Comparison of ENCODE assay signal across 1 cellular context in the genomic region with DNA sequence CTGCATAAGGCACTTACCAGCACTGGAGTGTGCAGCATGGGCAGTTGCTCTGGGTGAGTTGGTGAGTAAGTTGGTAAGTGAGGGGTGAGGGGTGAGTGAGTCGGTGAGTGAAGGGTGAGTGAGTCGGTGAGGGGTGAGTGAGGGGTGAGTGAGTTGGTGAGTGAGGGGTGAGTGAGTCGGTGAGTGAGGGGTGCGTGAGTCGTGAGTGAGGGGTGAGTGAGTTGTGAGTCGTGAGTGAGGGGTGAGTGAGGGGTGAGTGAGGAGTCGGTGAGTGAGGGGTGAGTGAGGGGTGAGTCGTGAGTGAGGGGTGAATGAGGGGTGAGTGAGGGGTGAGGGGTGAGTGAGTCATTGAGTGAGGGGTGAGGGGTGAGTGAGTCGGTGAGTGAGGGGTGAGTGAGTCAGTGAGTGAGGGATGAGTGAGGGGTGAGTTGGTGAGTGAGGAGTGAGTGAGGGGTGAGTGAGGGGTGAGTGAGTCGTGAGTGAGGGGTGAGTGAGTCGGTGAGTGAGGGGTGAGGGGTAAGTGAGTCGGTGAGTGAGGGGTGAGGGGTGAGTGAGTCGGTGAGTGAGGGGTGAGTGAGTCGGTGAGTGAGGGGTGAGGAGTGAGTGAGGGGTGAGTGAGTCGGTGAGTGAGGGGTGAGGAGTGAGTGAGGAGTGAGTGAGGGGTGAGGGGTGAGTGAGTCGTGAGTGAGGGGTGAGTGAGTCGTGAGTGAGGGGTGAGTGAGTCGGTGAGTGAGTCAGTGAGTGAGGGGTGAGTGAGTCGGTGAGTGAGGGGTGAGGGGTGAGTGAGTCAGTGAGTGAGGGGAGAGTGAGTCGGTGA.
TF ChIP-seq lines count a peak whose summit lies in the region.

No MANE protein-coding gene starts in this region.

TF ChIP-seq in GM23338, 12 proteins besides CTCF, POLR2A, EP300 and RAD21 (continued from another document):
- TF ChIP-seq REST (IDR thresholded peaks at IDR 0.05; ENCODE audit: unreplicated experiment) (no peak), ETS1 (IDR thresholded peaks at IDR 0.05) (no peak), EZH2 (IDR thresholded peaks at IDR 0.05; ENCODE audit: low read depth, unreplicated experiment) (no peak), ZNF114 (CRISPR knock-in tag; IDR thresholded peaks at IDR 0.05) (no peak), STAT1 (IDR thresholded peaks at IDR 0.05; ENCODE audit: unreplicated experiment) (no peak), EZH2phosphoT487 (IDR thresholded peaks at IDR 0.05; ENCODE audit: unreplicated experiment) (no peak), JUNB (IDR thresholded peaks at IDR 0.05; ENCODE audit: unreplicated experiment) (no peak), NANOG (IDR thresholded peaks at IDR 0.05; ENCODE audit: borderline replicate concordance) (no peak), CREB1 (CRISPR knock-in tag; IDR thresholded peaks at IDR 0.05; ENCODE audit: low read depth) (no peak), ZNF331 (CRISPR knock-in tag; IDR thresholded peaks at IDR 0.05; ENCODE audit: low read depth) (no peak)
- TF ChIP-seq, protein P1, sequence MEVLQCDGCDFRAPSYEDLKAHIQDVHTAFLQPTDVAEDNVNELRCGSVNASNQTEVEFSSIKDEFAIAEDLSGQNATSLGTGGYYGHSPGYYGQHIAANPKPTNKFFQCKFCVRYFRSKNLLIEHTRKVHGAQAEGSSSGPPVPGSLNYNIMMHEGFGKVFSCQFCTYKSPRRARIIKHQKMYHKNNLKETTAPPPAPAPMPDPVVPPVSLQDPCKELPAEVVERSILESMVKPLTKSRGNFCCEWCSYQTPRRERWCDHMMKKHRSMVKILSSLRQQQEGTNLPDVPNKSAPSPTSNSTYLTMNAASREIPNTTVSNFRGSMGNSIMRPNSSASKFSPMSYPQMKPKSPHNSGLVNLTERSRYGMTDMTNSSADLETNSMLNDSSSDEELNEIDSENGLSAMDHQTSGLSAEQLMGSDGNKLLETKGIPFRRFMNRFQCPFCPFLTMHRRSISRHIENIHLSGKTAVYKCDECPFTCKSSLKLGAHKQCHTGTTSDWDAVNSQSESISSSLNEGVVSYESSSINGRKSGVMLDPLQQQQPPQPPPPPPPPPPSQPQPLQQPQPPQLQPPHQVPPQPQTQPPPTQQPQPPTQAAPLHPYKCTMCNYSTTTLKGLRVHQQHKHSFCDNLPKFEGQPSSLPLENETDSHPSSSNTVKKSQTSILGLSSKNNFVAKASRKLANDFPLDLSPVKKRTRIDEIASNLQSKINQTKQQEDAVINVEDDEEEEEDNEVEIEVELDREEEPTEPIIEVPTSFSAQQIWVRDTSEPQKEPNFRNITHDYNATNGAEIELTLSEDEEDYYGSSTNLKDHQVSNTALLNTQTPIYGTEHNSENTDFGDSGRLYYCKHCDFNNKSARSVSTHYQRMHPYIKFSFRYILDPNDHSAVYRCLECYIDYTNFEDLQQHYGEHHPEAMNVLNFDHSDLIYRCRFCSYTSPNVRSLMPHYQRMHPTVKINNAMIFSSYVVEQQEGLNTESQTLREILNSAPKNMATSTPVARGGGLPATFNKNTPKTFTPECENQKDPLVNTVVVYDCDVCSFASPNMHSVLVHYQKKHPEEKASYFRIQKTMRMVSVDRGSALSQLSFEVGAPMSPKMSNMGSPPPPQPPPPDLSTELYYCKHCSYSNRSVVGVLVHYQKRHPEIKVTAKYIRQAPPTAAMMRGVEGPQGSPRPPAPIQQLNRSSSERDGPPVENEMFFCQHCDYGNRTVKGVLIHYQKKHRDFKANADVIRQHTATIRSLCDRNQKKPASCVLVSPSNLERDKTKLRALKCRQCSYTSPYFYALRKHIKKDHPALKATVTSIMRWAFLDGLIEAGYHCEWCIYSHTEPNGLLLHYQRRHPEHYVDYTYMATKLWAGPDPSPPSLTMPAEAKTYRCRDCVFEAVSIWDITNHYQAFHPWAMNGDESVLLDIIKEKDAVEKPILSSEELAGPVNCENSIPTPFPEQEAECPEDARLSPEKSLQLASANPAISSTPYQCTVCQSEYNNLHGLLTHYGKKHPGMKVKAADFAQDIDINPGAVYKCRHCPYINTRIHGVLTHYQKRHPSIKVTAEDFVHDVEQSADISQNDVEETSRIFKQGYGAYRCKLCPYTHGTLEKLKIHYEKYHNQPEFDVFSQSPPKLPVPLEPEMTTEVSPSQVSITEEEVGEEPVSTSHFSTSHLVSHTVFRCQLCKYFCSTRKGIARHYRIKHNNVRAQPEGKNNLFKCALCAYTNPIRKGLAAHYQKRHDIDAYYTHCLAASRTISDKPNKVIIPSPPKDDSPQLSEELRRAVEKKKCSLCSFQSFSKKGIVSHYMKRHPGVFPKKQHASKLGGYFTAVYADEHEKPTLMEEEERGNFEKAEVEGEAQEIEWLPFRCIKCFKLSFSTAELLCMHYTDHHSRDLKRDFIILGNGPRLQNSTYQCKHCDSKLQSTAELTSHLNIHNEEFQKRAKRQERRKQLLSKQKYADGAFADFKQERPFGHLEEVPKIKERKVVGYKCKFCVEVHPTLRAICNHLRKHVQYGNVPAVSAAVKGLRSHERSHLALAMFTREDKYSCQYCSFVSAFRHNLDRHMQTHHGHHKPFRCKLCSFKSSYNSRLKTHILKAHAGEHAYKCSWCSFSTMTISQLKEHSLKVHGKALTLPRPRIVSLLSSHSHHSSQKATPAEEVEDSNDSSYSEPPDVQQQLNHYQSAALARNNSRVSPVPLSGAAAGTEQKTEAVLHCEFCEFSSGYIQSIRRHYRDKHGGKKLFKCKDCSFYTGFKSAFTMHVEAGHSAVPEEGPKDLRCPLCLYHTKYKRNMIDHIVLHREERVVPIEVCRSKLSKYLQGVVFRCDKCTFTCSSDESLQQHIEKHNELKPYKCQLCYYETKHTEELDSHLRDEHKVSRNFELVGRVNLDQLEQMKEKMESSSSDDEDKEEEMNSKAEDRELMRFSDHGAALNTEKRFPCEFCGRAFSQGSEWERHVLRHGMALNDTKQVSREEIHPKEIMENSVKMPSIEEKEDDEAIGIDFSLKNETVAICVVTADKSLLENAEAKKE (CRISPR knock-in tag; IDR thresholded peaks at IDR 0.05), result no peak
TF ChIP-seq in GM23338: peak in this region for 0.
